1 cellular context compared by ENCODE assay signal in the genomic region with DNA sequence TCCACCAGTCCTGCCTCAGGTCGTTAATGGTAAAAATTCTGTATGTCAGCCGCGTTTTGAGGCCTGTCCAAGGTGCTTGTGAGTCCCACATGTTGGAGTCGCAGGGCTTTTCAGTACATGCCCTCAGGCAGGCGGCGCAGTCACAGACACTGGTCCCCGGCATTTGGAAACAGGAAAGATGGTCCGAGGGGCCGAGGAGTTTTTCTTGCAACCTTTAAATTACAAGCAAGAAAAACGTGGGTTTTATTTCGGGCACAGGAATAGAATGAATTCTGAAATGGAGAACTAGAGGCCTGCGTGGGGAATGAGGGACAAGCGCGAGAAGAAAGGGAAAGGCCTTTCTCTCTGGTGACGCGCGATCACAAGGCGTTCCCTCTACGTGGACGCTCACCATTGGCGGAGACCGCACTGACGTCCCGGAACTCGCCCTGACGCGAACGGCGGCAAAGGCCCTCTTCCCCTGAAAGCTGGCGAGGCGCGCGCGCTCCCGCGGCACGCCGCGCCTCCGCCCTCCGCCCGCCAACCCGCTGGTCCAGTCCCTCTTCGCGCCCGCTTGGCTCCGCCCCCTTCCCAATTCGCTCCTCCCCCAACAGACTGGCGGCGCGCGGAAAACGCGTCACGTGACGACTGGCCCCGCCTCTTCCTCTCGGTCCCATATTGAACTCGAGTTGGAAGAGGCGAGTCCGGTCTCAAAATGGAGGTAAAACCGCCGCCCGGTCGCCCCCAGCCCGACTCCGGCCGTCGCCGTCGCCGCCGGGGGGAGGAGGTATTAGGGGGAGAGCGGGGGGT.
A peak's percentile ranks its signal among the peaks of the same experiment; 100 is the strongest.
TF ChIP-seq lines count a peak whose summit lies in the region.

A gene (plus strand): TSS at position 689 of the 789 bp plus-strand sequence. CDS start 6 bp downstream, at position 695.

TF ChIP-seq in K562, 482 proteins besides CTCF, POLR2A, EP300 and RAD21 (continued from another document and continues in another):
- TF ChIP-seq, protein P1, sequence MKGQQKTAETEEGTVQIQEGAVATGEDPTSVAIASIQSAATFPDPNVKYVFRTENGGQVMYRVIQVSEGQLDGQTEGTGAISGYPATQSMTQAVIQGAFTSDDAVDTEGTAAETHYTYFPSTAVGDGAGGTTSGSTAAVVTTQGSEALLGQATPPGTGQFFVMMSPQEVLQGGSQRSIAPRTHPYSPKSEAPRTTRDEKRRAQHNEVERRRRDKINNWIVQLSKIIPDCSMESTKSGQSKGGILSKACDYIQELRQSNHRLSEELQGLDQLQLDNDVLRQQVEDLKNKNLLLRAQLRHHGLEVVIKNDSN (CRISPR knock-in tag; IDR thresholded peaks at IDR 0.05) = peak; percentile 95
- TF ChIP-seq HMG20B (CRISPR knock-in tag; IDR thresholded peaks at IDR 0.05) = no peak
- 0 out of 2 replicates have a peak, but pooled peaks have one; percentile 37 for TF ChIP-seq DMBX1 (CRISPR knock-in tag; IDR thresholded peaks at IDR 0.05; ENCODE audit: borderline replicate concordance)
- TF ChIP-seq, protein P2, sequence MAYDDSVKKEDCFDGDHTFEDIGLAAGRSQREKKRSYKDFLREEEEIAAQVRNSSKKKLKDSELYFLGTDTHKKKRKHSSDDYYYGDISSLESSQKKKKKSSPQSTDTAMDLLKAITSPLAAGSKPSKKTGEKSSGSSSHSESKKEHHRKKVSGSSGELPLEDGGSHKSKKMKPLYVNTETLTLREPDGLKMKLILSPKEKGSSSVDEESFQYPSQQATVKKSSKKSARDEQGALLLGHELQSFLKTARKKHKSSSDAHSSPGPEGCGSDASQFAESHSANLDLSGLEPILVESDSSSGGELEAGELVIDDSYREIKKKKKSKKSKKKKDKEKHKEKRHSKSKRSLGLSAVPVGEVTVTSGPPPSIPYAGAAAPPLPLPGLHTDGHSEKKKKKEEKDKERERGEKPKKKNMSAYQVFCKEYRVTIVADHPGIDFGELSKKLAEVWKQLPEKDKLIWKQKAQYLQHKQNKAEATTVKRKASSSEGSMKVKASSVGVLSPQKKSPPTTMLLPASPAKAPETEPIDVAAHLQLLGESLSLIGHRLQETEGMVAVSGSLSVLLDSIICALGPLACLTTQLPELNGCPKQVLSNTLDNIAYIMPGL (CRISPR knock-in tag; IDR thresholded peaks at IDR 0.05) = no peak
- TF ChIP-seq, protein P3, sequence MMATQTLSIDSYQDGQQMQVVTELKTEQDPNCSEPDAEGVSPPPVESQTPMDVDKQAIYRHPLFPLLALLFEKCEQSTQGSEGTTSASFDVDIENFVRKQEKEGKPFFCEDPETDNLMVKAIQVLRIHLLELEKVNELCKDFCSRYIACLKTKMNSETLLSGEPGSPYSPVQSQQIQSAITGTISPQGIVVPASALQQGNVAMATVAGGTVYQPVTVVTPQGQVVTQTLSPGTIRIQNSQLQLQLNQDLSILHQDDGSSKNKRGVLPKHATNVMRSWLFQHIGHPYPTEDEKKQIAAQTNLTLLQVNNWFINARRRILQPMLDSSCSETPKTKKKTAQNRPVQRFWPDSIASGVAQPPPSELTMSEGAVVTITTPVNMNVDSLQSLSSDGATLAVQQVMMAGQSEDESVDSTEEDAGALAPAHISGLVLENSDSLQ (IDR thresholded peaks at IDR 0.05) = peak; percentile 91
- TF ChIP-seq PHF8 (IDR thresholded peaks at IDR 0.05; ENCODE audit: borderline replicate concordance, low read length) = peak; percentile 82
- TF ChIP-seq, protein P4, sequence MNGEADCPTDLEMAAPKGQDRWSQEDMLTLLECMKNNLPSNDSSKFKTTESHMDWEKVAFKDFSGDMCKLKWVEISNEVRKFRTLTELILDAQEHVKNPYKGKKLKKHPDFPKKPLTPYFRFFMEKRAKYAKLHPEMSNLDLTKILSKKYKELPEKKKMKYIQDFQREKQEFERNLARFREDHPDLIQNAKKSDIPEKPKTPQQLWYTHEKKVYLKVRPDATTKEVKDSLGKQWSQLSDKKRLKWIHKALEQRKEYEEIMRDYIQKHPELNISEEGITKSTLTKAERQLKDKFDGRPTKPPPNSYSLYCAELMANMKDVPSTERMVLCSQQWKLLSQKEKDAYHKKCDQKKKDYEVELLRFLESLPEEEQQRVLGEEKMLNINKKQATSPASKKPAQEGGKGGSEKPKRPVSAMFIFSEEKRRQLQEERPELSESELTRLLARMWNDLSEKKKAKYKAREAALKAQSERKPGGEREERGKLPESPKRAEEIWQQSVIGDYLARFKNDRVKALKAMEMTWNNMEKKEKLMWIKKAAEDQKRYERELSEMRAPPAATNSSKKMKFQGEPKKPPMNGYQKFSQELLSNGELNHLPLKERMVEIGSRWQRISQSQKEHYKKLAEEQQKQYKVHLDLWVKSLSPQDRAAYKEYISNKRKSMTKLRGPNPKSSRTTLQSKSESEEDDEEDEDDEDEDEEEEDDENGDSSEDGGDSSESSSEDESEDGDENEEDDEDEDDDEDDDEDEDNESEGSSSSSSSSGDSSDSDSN (IDR thresholded peaks at IDR 0.05; ENCODE audit: borderline replicate concordance in 1 of 2, low read depth in 2 of 2, low read length in 2 of 2) = no peak
- TF ChIP-seq RB1 (IDR thresholded peaks at IDR 0.05; ENCODE audit: low read depth) = peak; percentile 97
- peak; percentile 69 to 77; a peak in 2 of 4 replicates for TF ChIP-seq TEAD1 (CRISPR knock-in tag; IDR thresholded peaks at IDR 0.05)
- TF ChIP-seq, protein P5, sequence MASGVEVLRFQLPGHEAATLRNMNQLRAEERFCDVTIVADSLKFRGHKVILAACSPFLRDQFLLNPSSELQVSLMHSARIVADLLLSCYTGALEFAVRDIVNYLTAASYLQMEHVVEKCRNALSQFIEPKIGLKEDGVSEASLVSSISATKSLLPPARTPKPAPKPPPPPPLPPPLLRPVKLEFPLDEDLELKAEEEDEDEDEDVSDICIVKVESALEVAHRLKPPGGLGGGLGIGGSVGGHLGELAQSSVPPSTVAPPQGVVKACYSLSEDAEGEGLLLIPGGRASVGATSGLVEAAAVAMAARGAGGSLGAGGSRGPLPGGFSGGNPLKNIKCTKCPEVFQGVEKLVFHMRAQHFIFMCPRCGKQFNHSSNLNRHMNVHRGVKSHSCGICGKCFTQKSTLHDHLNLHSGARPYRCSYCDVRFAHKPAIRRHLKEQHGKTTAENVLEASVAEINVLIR (CRISPR knock-in tag; IDR thresholded peaks at IDR 0.05) = peak; percentile 91
- TF ChIP-seq, protein P6, sequence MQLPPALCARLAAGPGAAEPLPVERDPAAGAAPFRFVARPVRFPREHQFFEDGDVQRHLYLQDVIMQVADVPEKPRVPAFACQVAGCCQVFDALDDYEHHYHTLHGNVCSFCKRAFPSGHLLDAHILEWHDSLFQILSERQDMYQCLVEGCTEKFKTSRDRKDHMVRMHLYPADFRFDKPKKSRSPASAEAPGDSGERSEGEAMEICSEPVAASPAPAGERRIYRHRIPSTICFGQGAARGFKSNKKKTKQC (CRISPR knock-in tag; IDR thresholded peaks at IDR 0.05) = no peak
- peak; percentile 95 for TF ChIP-seq KDM5B (IDR thresholded peaks at IDR 0.05; ENCODE audit: insufficient replicate concordance, low read depth, low read length)
- TF ChIP-seq ZNF212 (CRISPR knock-in tag; IDR thresholded peaks at IDR 0.05) = no peak; the same call in 1 of the 2 replicates
- TF ChIP-seq GTF2E2 (tag; IDR thresholded peaks at IDR 0.05) = peak; percentile 95; the same call in 1 of the 2 replicates
- TF ChIP-seq FUS (optimal IDR thresholded peaks at IDR 0.05; ENCODE audit: low read depth, low read length) = no peak
- TF ChIP-seq, protein P7, sequence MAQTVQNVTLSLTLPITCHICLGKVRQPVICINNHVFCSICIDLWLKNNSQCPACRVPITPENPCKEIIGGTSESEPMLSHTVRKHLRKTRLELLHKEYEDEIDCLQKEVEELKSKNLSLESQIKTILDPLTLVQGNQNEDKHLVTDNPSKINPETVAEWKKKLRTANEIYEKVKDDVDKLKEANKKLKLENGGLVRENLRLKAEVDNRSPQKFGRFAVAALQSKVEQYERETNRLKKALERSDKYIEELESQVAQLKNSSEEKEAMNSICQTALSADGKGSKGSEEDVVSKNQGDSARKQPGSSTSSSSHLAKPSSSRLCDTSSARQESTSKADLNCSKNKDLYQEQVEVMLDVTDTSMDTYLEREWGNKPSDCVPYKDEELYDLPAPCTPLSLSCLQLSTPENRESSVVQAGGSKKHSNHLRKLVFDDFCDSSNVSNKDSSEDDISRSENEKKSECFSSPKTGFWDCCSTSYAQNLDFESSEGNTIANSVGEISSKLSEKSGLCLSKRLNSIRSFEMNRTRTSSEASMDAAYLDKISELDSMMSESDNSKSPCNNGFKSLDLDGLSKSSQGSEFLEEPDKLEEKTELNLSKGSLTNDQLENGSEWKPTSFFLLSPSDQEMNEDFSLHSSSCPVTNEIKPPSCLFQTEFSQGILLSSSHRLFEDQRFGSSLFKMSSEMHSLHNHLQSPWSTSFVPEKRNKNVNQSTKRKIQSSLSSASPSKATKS (CRISPR knock-in tag; IDR thresholded peaks at IDR 0.05) = no peak
- TF ChIP-seq NBN (IDR thresholded peaks at IDR 0.05; ENCODE audit: low read depth) = peak; percentile 87
- TF ChIP-seq BACH1 (tag; IDR thresholded peaks at IDR 0.05) = peak; percentile 73; the same call in 1 of the 2 replicates
- no peak for TF ChIP-seq NR2C1 (IDR thresholded peaks at IDR 0.05)
- TF ChIP-seq NR2C1 (tag; IDR thresholded peaks at IDR 0.05) = peak; percentile 54; the same call in 1 of the 2 replicates
- no peak; the same call in 1 of the 2 replicates for TF ChIP-seq NR4A1 (CRISPR knock-in tag; IDR thresholded peaks at IDR 0.05)
- peak; percentile 82; the same call in 1 of the 2 replicates for TF ChIP-seq NR4A1 (tag; IDR thresholded peaks at IDR 0.05)
- 0 out of 2 replicates have a peak, but pooled peaks have one; percentile 17 for TF ChIP-seq ZNF436 (CRISPR knock-in tag; IDR thresholded peaks at IDR 0.05)
- peak; percentile 55 for TF ChIP-seq LEF1 (IDR thresholded peaks at IDR 0.05)
- no peak; the same call in 1 of the 2 replicates for TF ChIP-seq ZNF239 (CRISPR knock-in tag; IDR thresholded peaks at IDR 0.05)
- TF ChIP-seq RUNX1 (IDR thresholded peaks at IDR 0.05; ENCODE audit: low read depth) = no peak
- TF ChIP-seq ESRRA (IDR thresholded peaks at IDR 0.05; ENCODE audit: borderline replicate concordance, low read depth) = peak; percentile 53
- peak; percentile 6; the same call in 1 of the 2 replicates for TF ChIP-seq PHF21A (IDR thresholded peaks at IDR 0.05; ENCODE audit: borderline replicate concordance, low read depth)
- TF ChIP-seq, protein P8, sequence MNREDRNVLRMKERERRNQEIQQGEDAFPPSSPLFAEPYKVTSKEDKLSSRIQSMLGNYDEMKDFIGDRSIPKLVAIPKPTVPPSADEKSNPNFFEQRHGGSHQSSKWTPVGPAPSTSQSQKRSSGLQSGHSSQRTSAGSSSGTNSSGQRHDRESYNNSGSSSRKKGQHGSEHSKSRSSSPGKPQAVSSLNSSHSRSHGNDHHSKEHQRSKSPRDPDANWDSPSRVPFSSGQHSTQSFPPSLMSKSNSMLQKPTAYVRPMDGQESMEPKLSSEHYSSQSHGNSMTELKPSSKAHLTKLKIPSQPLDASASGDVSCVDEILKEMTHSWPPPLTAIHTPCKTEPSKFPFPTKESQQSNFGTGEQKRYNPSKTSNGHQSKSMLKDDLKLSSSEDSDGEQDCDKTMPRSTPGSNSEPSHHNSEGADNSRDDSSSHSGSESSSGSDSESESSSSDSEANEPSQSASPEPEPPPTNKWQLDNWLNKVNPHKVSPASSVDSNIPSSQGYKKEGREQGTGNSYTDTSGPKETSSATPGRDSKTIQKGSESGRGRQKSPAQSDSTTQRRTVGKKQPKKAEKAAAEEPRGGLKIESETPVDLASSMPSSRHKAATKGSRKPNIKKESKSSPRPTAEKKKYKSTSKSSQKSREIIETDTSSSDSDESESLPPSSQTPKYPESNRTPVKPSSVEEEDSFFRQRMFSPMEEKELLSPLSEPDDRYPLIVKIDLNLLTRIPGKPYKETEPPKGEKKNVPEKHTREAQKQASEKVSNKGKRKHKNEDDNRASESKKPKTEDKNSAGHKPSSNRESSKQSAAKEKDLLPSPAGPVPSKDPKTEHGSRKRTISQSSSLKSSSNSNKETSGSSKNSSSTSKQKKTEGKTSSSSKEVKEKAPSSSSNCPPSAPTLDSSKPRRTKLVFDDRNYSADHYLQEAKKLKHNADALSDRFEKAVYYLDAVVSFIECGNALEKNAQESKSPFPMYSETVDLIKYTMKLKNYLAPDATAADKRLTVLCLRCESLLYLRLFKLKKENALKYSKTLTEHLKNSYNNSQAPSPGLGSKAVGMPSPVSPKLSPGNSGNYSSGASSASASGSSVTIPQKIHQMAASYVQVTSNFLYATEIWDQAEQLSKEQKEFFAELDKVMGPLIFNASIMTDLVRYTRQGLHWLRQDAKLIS (CRISPR knock-in tag; IDR thresholded peaks at IDR 0.05) = no peak
- TF ChIP-seq, protein P9, sequence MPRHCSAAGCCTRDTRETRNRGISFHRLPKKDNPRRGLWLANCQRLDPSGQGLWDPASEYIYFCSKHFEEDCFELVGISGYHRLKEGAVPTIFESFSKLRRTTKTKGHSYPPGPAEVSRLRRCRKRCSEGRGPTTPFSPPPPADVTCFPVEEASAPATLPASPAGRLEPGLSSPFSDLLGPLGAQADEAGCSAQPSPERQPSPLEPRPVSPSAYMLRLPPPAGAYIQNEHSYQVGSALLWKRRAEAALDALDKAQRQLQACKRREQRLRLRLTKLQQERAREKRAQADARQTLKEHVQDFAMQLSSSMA (CRISPR knock-in tag; IDR thresholded peaks at IDR 0.05) = no peak
- TF ChIP-seq ZNF263 (CRISPR knock-in tag; IDR thresholded peaks at IDR 0.05; ENCODE audit: borderline replicate concordance) = peak; percentile 6; the same call in 1 of the 2 replicates
- TF ChIP-seq, protein P10, sequence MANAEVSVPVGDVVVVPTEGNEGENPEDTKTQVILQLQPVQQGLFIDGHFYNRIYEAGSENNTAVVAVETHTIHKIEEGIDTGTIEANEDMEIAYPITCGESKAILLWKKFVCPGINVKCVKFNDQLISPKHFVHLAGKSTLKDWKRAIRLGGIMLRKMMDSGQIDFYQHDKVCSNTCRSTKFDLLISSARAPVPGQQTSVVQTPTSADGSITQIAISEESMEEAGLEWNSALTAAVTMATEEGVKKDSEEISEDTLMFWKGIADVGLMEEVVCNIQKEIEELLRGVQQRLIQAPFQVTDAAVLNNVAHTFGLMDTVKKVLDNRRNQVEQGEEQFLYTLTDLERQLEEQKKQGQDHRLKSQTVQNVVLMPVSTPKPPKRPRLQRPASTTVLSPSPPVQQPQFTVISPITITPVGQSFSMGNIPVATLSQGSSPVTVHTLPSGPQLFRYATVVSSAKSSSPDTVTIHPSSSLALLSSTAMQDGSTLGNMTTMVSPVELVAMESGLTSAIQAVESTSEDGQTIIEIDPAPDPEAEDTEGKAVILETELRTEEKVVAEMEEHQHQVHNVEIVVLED (CRISPR knock-in tag; IDR thresholded peaks at IDR 0.05) = peak; percentile 81
- TF ChIP-seq, protein P11, sequence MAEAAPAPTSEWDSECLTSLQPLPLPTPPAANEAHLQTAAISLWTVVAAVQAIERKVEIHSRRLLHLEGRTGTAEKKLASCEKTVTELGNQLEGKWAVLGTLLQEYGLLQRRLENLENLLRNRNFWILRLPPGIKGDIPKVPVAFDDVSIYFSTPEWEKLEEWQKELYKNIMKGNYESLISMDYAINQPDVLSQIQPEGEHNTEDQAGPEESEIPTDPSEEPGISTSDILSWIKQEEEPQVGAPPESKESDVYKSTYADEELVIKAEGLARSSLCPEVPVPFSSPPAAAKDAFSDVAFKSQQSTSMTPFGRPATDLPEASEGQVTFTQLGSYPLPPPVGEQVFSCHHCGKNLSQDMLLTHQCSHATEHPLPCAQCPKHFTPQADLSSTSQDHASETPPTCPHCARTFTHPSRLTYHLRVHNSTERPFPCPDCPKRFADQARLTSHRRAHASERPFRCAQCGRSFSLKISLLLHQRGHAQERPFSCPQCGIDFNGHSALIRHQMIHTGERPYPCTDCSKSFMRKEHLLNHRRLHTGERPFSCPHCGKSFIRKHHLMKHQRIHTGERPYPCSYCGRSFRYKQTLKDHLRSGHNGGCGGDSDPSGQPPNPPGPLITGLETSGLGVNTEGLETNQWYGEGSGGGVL (CRISPR knock-in tag; IDR thresholded peaks at IDR 0.05) = no peak
